In genomic region chr17:38549285-38549684, GRCh38 we compare ENCODE assay signal across 1 cellular context.
TF ChIP-seq lines count a peak whose summit lies in the region.

No MANE protein-coding gene starts in this region.

TF ChIP-seq in GM23338, 12 proteins besides CTCF, POLR2A, EP300 and RAD21 (continued from another document):
- no peak for TF ChIP-seq REST (IDR thresholded peaks at IDR 0.05; ENCODE audit: unreplicated experiment)
- TF ChIP-seq ZNF114 (CRISPR knock-in tag; IDR thresholded peaks at IDR 0.05): no peak
- TF ChIP-seq EZH2phosphoT487 (IDR thresholded peaks at IDR 0.05; ENCODE audit: unreplicated experiment): no peak
- TF ChIP-seq ETS1 (IDR thresholded peaks at IDR 0.05): no peak
- TF ChIP-seq ZNF331 (CRISPR knock-in tag; IDR thresholded peaks at IDR 0.05; ENCODE audit: low read depth): no peak
- no peak for TF ChIP-seq STAT1 (IDR thresholded peaks at IDR 0.05; ENCODE audit: unreplicated experiment)
- TF ChIP-seq JUNB (IDR thresholded peaks at IDR 0.05; ENCODE audit: unreplicated experiment): no peak
- no peak for TF ChIP-seq CREB1 (CRISPR knock-in tag; IDR thresholded peaks at IDR 0.05; ENCODE audit: low read depth)
